Comparison of ENCODE assay signal across 1 cellular context in the genomic region with DNA sequence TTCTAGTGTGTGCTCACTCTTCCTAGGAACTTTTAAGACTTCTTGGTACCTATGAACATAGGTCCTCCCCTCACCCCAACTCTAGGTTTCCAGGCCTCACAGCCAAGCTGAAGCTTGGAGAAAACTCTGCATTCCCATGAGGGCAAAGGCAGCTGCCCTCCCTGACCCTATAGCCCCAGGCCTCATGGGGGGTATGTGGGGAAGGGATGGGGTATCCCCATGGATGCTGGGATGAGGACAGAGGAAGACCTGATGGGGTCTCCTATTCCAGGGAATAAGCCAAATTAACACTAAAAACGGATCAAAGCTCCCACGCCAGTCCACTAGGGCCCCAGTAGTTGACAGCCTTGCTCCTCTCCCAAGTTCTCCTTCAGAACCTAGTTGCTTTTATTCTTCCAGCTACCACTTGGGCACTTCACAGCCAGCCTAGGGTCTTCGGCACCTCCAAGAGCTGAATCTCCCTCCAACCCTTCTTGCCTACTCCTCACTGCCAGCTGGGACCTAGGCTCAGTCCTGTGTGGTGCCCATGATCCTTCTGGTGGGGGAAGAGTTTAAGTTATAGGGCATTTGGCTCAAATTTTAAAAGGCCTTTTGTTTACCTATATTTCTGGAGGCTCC.
TF ChIP-seq lines count a peak whose summit lies in the region.

No MANE protein-coding gene starts in this region.

TF ChIP-seq in HepG2, 621 proteins besides CTCF, POLR2A, EP300 and RAD21:
- no peak for TF ChIP-seq KLF12 (CRISPR knock-in tag; IDR thresholded peaks at IDR 0.05; ENCODE audit: borderline replicate concordance)
- TF ChIP-seq SP4 (CRISPR knock-in tag; IDR thresholded peaks at IDR 0.05): 0 out of 2 replicates have a peak, but pooled peaks have one; percentile 33
- TF ChIP-seq ZNF660 (CRISPR knock-in tag; IDR thresholded peaks at IDR 0.05; ENCODE audit: borderline replicate concordance, low read depth): no peak
- TF ChIP-seq NRL (CRISPR knock-in tag; IDR thresholded peaks at IDR 0.05; ENCODE audit: borderline replicate concordance): 0 out of 2 replicates have a peak, but pooled peaks have one; percentile 50
- 0 out of 2 replicates have a peak, but pooled peaks have one; percentile 17 for TF ChIP-seq HOXA3 (CRISPR knock-in tag; IDR thresholded peaks at IDR 0.05)
- TF ChIP-seq NFE2 (CRISPR knock-in tag; IDR thresholded peaks at IDR 0.05): no peak
- 0 out of 2 replicates have a peak, but pooled peaks have one; percentile 5 for TF ChIP-seq FOXC1 (CRISPR knock-in tag; IDR thresholded peaks at IDR 0.05; ENCODE audit: borderline replicate concordance)
- TF ChIP-seq, protein P1, sequence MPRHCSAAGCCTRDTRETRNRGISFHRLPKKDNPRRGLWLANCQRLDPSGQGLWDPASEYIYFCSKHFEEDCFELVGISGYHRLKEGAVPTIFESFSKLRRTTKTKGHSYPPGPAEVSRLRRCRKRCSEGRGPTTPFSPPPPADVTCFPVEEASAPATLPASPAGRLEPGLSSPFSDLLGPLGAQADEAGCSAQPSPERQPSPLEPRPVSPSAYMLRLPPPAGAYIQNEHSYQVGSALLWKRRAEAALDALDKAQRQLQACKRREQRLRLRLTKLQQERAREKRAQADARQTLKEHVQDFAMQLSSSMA (CRISPR knock-in tag; IDR thresholded peaks at IDR 0.05): peak; percentile 52; the same call in 1 of the 2 replicates
- 0 out of 2 replicates have a peak, but pooled peaks have one; percentile 66 for TF ChIP-seq ZNF274 (CRISPR knock-in tag; IDR thresholded peaks at IDR 0.05)
- TF ChIP-seq, protein P2, sequence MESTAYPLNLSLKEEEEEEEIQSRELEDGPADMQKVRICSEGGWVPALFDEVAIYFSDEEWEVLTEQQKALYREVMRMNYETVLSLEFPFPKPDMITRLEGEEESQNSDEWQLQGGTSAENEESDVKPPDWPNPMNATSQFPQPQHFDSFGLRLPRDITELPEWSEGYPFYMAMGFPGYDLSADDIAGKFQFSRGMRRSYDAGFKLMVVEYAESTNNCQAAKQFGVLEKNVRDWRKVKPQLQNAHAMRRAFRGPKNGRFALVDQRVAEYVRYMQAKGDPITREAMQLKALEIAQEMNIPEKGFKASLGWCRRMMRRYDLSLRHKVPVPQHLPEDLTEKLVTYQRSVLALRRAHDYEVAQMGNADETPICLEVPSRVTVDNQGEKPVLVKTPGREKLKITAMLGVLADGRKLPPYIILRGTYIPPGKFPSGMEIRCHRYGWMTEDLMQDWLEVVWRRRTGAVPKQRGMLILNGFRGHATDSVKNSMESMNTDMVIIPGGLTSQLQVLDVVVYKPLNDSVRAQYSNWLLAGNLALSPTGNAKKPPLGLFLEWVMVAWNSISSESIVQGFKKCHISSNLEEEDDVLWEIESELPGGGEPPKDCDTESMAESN (CRISPR knock-in tag; conservative IDR thresholded peaks at IDR 0.05): 0 out of 2 replicates have a peak, but pooled peaks have one; percentile 3
- TF ChIP-seq ZNF782 (CRISPR knock-in tag; IDR thresholded peaks at IDR 0.05; ENCODE audit: borderline replicate concordance): no peak
- peak; percentile 11; the same call in 1 of the 2 replicates for TF ChIP-seq ZBTB7B (CRISPR knock-in tag; IDR thresholded peaks at IDR 0.05)
- TF ChIP-seq ZNF564 (CRISPR knock-in tag; IDR thresholded peaks at IDR 0.05): peak; percentile 43; the same call in 1 of the 2 replicates
- TF ChIP-seq, protein P3, sequence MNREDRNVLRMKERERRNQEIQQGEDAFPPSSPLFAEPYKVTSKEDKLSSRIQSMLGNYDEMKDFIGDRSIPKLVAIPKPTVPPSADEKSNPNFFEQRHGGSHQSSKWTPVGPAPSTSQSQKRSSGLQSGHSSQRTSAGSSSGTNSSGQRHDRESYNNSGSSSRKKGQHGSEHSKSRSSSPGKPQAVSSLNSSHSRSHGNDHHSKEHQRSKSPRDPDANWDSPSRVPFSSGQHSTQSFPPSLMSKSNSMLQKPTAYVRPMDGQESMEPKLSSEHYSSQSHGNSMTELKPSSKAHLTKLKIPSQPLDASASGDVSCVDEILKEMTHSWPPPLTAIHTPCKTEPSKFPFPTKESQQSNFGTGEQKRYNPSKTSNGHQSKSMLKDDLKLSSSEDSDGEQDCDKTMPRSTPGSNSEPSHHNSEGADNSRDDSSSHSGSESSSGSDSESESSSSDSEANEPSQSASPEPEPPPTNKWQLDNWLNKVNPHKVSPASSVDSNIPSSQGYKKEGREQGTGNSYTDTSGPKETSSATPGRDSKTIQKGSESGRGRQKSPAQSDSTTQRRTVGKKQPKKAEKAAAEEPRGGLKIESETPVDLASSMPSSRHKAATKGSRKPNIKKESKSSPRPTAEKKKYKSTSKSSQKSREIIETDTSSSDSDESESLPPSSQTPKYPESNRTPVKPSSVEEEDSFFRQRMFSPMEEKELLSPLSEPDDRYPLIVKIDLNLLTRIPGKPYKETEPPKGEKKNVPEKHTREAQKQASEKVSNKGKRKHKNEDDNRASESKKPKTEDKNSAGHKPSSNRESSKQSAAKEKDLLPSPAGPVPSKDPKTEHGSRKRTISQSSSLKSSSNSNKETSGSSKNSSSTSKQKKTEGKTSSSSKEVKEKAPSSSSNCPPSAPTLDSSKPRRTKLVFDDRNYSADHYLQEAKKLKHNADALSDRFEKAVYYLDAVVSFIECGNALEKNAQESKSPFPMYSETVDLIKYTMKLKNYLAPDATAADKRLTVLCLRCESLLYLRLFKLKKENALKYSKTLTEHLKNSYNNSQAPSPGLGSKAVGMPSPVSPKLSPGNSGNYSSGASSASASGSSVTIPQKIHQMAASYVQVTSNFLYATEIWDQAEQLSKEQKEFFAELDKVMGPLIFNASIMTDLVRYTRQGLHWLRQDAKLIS (CRISPR knock-in tag; IDR thresholded peaks at IDR 0.05): no peak
- 0 out of 2 replicates have a peak, but pooled peaks have one; percentile 49 for TF ChIP-seq ZNF83 (CRISPR knock-in tag; IDR thresholded peaks at IDR 0.05; ENCODE audit: borderline replicate concordance)
- no peak for TF ChIP-seq NCOA5 (CRISPR knock-in tag; IDR thresholded peaks at IDR 0.05)
- TF ChIP-seq, protein P4, sequence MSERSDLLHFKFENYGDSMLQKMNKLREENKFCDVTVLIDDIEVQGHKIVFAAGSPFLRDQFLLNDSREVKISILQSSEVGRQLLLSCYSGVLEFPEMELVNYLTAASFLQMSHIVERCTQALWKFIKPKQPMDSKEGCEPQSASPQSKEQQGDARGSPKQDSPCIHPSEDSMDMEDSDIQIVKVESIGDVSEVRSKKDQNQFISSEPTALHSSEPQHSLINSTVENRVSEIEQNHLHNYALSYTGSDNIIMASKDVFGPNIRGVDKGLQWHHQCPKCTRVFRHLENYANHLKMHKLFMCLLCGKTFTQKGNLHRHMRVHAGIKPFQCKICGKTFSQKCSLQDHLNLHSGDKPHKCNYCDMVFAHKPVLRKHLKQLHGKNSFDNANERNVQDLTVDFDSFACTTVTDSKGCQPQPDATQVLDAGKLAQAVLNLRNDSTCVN (CRISPR knock-in tag; IDR thresholded peaks at IDR 0.05; ENCODE audit: borderline replicate concordance): peak; percentile 74; the same call in 1 of the 2 replicates
- TF ChIP-seq ZNF441 (CRISPR knock-in tag; IDR thresholded peaks at IDR 0.05; ENCODE audit: borderline replicate concordance): no peak
- peak; percentile 15; the same call in 1 of the 2 replicates for TF ChIP-seq ZFY (CRISPR knock-in tag; IDR thresholded peaks at IDR 0.05)
- 0 out of 2 replicates have a peak, but pooled peaks have one; percentile 4 for TF ChIP-seq ZNF772 (CRISPR knock-in tag; IDR thresholded peaks at IDR 0.05)
- TF ChIP-seq, protein P5, sequence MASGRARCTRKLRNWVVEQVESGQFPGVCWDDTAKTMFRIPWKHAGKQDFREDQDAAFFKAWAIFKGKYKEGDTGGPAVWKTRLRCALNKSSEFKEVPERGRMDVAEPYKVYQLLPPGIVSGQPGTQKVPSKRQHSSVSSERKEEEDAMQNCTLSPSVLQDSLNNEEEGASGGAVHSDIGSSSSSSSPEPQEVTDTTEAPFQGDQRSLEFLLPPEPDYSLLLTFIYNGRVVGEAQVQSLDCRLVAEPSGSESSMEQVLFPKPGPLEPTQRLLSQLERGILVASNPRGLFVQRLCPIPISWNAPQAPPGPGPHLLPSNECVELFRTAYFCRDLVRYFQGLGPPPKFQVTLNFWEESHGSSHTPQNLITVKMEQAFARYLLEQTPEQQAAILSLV (CRISPR knock-in tag; IDR thresholded peaks at IDR 0.05; ENCODE audit: borderline replicate concordance): 0 out of 2 replicates have a peak, but pooled peaks have one; percentile 29
- TF ChIP-seq ZNF331 (CRISPR knock-in tag; IDR thresholded peaks at IDR 0.05): no peak
- peak; percentile 17; the same call in 1 of the 2 replicates for TF ChIP-seq ZNF891 (CRISPR knock-in tag; IDR thresholded peaks at IDR 0.05)
- TF ChIP-seq NCOA1 (CRISPR knock-in tag; IDR thresholded peaks at IDR 0.05): 0 out of 2 replicates have a peak, but pooled peaks have one; percentile 55
- TF ChIP-seq ZMYM4 (CRISPR knock-in tag; IDR thresholded peaks at IDR 0.05): 0 out of 2 replicates have a peak, but pooled peaks have one; percentile 6
- 0 out of 2 replicates have a peak, but pooled peaks have one; percentile 7 for TF ChIP-seq MAZ (IDR thresholded peaks at IDR 0.05; ENCODE audit: borderline replicate concordance, low read depth, low read length)
- TF ChIP-seq MAZ (CRISPR knock-in tag; IDR thresholded peaks at IDR 0.05; ENCODE audit: low read depth): no peak
- TF ChIP-seq ZNF878 (CRISPR knock-in tag; IDR thresholded peaks at IDR 0.05): no peak
- TF ChIP-seq PAF1 (CRISPR knock-in tag; IDR thresholded peaks at IDR 0.05): 0 out of 2 replicates have a peak, but pooled peaks have one; percentile 17
